Comparison of ENCODE assay signal across 15 cellular contexts in genomic region chr1:99481-99880, GRCh38. TPM values are rescaled to one million over a fixed set of nuclear protein-coding genes. Genes with fewer than 3 reads are reported as not detected.
"Had no signal": no experiment of that assay in that cellular context is flagged by ENCODE, and none has a peak within 500 bp of the region (broad histone marks: within the 10 kb centered on the region; RNA-seq: fewer than 3 reads in every experiment).

No MANE protein-coding gene starts in this region.

RNA-seq across cellular contexts. Expression of gene OR4F5, which starts 34.3 kb away (rescaled TPM):
- total RNA-seq: activated B cell treated with CpG ODN at 0.5 μM for 24 hours; activated CD4-positive, alpha-beta memory T cell treated with anti-CD3 and anti-CD28 coated beads for 36 hours; activated CD4-positive, alpha-beta memory T cell treated with anti-CD3 and anti-CD28 coated beads, Interleukin-2, amount 10 ng/mL, durations not matched to agents 7 days and 5 days; activated CD4-positive, alpha-beta T cell treated with anti-CD3 and anti-CD28 coated beads for 36 hours; activated CD4-positive, alpha-beta T cell treated with anti-CD3 and anti-CD28 coated beads, Interleukin-2, amount 10 ng/mL, durations not matched to agents 24 days and 14 days; activated CD4-positive, alpha-beta T cell treated with anti-CD3 and anti-CD28 coated beads, Interleukin-2, amount 10 ng/mL, durations not matched to agents 7 days and 5 days; activated CD8-positive, alpha-beta memory T cell treated with anti-CD3 and anti-CD28 coated beads for 36 hours; activated CD8-positive, alpha-beta memory T cell treated with anti-CD3 and anti-CD28 coated beads, Interleukin-2, amount 10 ng/mL, durations not matched to agents 7 days and 5 days; activated CD8-positive, alpha-beta T cell treated with anti-CD3 and anti-CD28 coated beads for 36 hours; activated CD8-positive, alpha-beta T cell treated with anti-CD3 and anti-CD28 coated beads, Interleukin-2, amount 10 ng/mL, durations not matched to agents 7 days and 5 days; T-cell; T-helper 1 cell treated with Interleukin-12 subunit alpha and Interleukin-12 subunit beta and Interleukin-4 antibody, amounts not matched to agents 30 ng/mL and 1 ng/mL, for 36 hours; T-helper 17 cell; T-helper 2 cell treated with Interferon-gamma antibody and Interleukin-4, amounts not matched to agents 100 ng/mL and 5 ng/mL, for 36 hours; WTC11 had no signal
